ENCODE assay signal across 8 cellular contexts in genomic region chr2:53768233-53768542, GRCh38. TPM values are rescaled to one million over a fixed set of nuclear protein-coding genes. Genes with fewer than 3 reads are reported as not detected.
DNase-seq lines count a peak whose midpoint lies in the region; ATAC-seq and TF ChIP-seq lines count a peak whose summit lies in the region.

No MANE protein-coding gene starts in this region.

- DNase-seq in DMS53 (lab: John Stamatoyannopoulos, UW) (peak; percentile 63), DMS53 treated with DMSO at 0.1 percent for 48 hours (lab: John Stamatoyannopoulos, UW; ENCODE audit: unreplicated experiment) (no peak), T-helper 17 cell (no peak), esophagus squamous epithelium (lab: John Stamatoyannopoulos, UW) (no peak), neuronal stem cell (ENCODE audit: low spot score) (peak; percentile 37)
- no peak for DNase-seq in stimulated activated naive CD4-positive, alpha-beta T cell (lab: John Stamatoyannopoulos, UW)

- peak overlapping the region; percentile 91 for H2AFZ ChIP-seq in neuronal stem cell (ENCODE audit: low read length)

- no peak for TF ChIP-seq CTCF in esophagus squamous epithelium (IDR thresholded peaks at IDR 0.05)

- no peak for TF ChIP-seq POLR2A in esophagus squamous epithelium (IDR thresholded peaks at IDR 0.05)

- peak; percentile 47 for ATAC-seq in GM21367 (IDR thresholded peaks at IDR 0.05; ENCODE audit: unreplicated experiment)
- ATAC-seq in HG03565 (IDR thresholded peaks at IDR 0.05; ENCODE audit: unreplicated experiment): peak; percentile 27
- peak; percentile 73 for ATAC-seq in T-helper 17 cell

- peak overlapping the region; percentile 66 to 86 (median 81) for H3K4me3 ChIP-seq in esophagus squamous epithelium
- peak overlapping the region; percentile 82 to 95 for H3K4me3 ChIP-seq in neuronal stem cell (ENCODE audit: low read length in 2 of 2)

- no peak overlapping the region for H2BK5ac ChIP-seq in neuronal stem cell (ENCODE audit: low read length)

- H3K79me1 ChIP-seq in neuronal stem cell (ENCODE audit: low read depth, low read length): peaks cover 3% of the 10 kb centered on the region

- peaks cover 0 to 10% (median 1%) of the 10 kb centered on the region in 3 donors for H3K36me3 ChIP-seq in esophagus squamous epithelium
- peaks cover 3 to 38% of the 10 kb centered on the region in 2 donors for H3K36me3 ChIP-seq in neuronal stem cell (replicated peaks in 1 of 2; ENCODE audit: control insufficient read depth in 2 of 2, insufficient read depth in 2 of 2, low read length in 2 of 2)

- H3K36me3 Mint-ChIP-seq in T-helper 17 cell (ENCODE audit: low read depth): no peaks in the 10 kb centered on the region

- peak overlapping the region; percentile 77 to 88 (median 85) for H3K27ac ChIP-seq in esophagus squamous epithelium
- no peak overlapping the region for H3K27ac ChIP-seq in neuronal stem cell (replicated peaks; ENCODE audit: low read length)

- H3K4ac ChIP-seq in neuronal stem cell (ENCODE audit: low read length): no peak overlapping the region

- WGBS in esophagus squamous epithelium, 2 donors: 2 to 4% methylated on average over 5 to 12 of the region's 12 CpGs
- WGBS in neuronal stem cell (ENCODE audit: extremely low coverage in 2 of 2, insufficient read length in 2 of 2, insufficient replicate concordance in 1 of 2), 2 donors: no CpG with 5 or more reads among the region's 12 CpGs

- peaks cover 0 to 19% (median 8%) of the 10 kb centered on the region in 3 donors for H3K4me1 ChIP-seq in esophagus squamous epithelium
- H3K4me1 ChIP-seq in neuronal stem cell (ENCODE audit: control insufficient read depth in 2 of 2, insufficient read depth in 1 of 2, low read depth in 1 of 2, low read length in 2 of 2): peaks cover 0 to 2% of the 10 kb centered on the region in 2 donors

- H3K27ac Mint-ChIP-seq in T-helper 17 cell: peak overlapping the region; percentile 95

- H2BK12ac ChIP-seq in neuronal stem cell (ENCODE audit: low read length): no peak overlapping the region

- H4K8ac ChIP-seq in neuronal stem cell (ENCODE audit: low read depth, low read length): no peak overlapping the region

- no peak overlapping the region for H2BK15ac ChIP-seq in neuronal stem cell (ENCODE audit: low read length)

- H3K9ac ChIP-seq in neuronal stem cell (ENCODE audit: low read depth, low read length, poor library complexity): no peak overlapping the region

- no peak overlapping the region for H4K91ac ChIP-seq in neuronal stem cell (ENCODE audit: low read depth, low read length, poor library complexity)

- H3K4me1 Mint-ChIP-seq in T-helper 17 cell: peaks cover 17% of the 10 kb centered on the region

- no peak overlapping the region for H3K14ac ChIP-seq in neuronal stem cell (ENCODE audit: low read length)

- no peak overlapping the region for H2AK5ac ChIP-seq in neuronal stem cell (ENCODE audit: low read depth, low read length)

- no peaks in the 10 kb centered on the region for H3K27me3 Mint-ChIP-seq in T-helper 17 cell

- H3K18ac ChIP-seq in neuronal stem cell (ENCODE audit: low read length): no peak overlapping the region

- H3K4me3 Mint-ChIP-seq in T-helper 17 cell: peak overlapping the region; percentile 93

- peak overlapping the region; percentile 89 for H3K4me2 ChIP-seq in neuronal stem cell (ENCODE audit: insufficient read depth, low read length, poor library complexity, severe bottlenecking)

- no peak overlapping the region for H2BK120ac ChIP-seq in neuronal stem cell (ENCODE audit: low read depth, low read length)

- no peaks in the 10 kb centered on the region for H3K27me3 ChIP-seq in esophagus squamous epithelium
- H3K27me3 ChIP-seq in neuronal stem cell (ENCODE audit: control insufficient read depth in 3 of 3, insufficient read depth in 3 of 3, low read depth in 1 of 3, low read length in 3 of 3): no peaks in the 10 kb centered on the region

- peak overlapping the region; percentile 22 for H3K23ac ChIP-seq in neuronal stem cell (ENCODE audit: low read depth, low read length, poor library complexity)

- intact Hi-C loops in esophagus squamous epithelium (cut with DNase I): no loop called here

- H3K9me3 ChIP-seq in T-helper 17 cell (ENCODE audit: control insufficient read depth, low read length, poor library complexity, severe bottlenecking) (no peaks in the 10 kb centered on the region), esophagus squamous epithelium (no peaks in the 10 kb centered on the region), neuronal stem cell (replicated peaks in 1 of 2; ENCODE audit: control insufficient read depth in 2 of 2, insufficient read depth in 1 of 2, low read depth in 1 of 2, low read length in 2 of 2) (no peaks in the 10 kb centered on the region)

RNA-seq across cellular contexts. Expression of gene CHAC2, which starts 0.6 kb away (rescaled TPM):
- total RNA-seq in T-helper 17 cell (under 1 TPM; 0.42 to 0.76 TPM), esophagus squamous epithelium (10 to 100 TPM in 2 of 4 donors, 1 to 10 TPM in 2; 5.0 to 11.3 (median 8.7) TPM)
- polyA plus RNA-seq in neuronal stem cell (2013, experiment 1 of 2): 2.6 TPM
- 2.4 TPM for polyA plus RNA-seq in neuronal stem cell (2013, experiment 2 of 2)

RNA-seq across cellular contexts. Expression of gene ASB3, which starts 18.6 kb away (rescaled TPM):
- total RNA-seq in T-helper 17 cell (10 to 100 TPM; 26.0 to 29.1 TPM), esophagus squamous epithelium (10 to 100 TPM in 1 of 4 donors, 1 to 10 TPM in 3; 7.0 to 14.7 (median 8.6) TPM)
- 25.7 TPM for polyA plus RNA-seq in neuronal stem cell (2013, experiment 1 of 2)
- 27.5 TPM for polyA plus RNA-seq in neuronal stem cell (2013, experiment 2 of 2)

RNA-seq across cellular contexts. Expression of gene ERLEC1, which starts 18.7 kb away (rescaled TPM):
- 10 to 100 TPM; 16.6 to 17.8 TPM for total RNA-seq in T-helper 17 cell
- 10 to 100 TPM; 15.1 to 27.5 (median 21.3) TPM for total RNA-seq in esophagus squamous epithelium
- 33.7 TPM for polyA plus RNA-seq in neuronal stem cell (2013, experiment 1 of 2)
- polyA plus RNA-seq in neuronal stem cell (2013, experiment 2 of 2): 35.2 TPM

Comparison
In these comparisons a context has a peak if more than half of its experiments do, and no peak if none do; other contexts are left out.
1. DNase-seq: peak in DMS53 (single experiment) and neuronal stem cell (single experiment); none in DMS53 treated with DMSO at 0.1 percent for 48 hours (single experiment), T-helper 17 cell (0 of 3), esophagus squamous epithelium (single experiment) and stimulated activated naive CD4-positive, alpha-beta T cell (0 of 6).
2. Peak in every context shown above with its lines, with median percentiles within 50 percentile points of each other: ATAC-seq.